Comparison of ENCODE assay signal across 1 cellular context in genomic region chr6:52598123-52598823, GRCh38.
TF ChIP-seq lines count a peak whose summit lies in the region.

No MANE protein-coding gene starts in this region.

TF ChIP-seq in K562, 482 proteins besides CTCF, POLR2A, EP300 and RAD21 (continued from another document and continues in another):
- TF ChIP-seq, protein P1, sequence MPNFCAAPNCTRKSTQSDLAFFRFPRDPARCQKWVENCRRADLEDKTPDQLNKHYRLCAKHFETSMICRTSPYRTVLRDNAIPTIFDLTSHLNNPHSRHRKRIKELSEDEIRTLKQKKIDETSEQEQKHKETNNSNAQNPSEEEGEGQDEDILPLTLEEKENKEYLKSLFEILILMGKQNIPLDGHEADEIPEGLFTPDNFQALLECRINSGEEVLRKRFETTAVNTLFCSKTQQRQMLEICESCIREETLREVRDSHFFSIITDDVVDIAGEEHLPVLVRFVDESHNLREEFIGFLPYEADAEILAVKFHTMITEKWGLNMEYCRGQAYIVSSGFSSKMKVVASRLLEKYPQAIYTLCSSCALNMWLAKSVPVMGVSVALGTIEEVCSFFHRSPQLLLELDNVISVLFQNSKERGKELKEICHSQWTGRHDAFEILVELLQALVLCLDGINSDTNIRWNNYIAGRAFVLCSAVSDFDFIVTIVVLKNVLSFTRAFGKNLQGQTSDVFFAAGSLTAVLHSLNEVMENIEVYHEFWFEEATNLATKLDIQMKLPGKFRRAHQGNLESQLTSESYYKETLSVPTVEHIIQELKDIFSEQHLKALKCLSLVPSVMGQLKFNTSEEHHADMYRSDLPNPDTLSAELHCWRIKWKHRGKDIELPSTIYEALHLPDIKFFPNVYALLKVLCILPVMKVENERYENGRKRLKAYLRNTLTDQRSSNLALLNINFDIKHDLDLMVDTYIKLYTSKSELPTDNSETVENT (CRISPR knock-in tag; IDR thresholded peaks at IDR 0.05) = no peak
- TF ChIP-seq TCF7 (IDR thresholded peaks at IDR 0.05; ENCODE audit: borderline replicate concordance) (0 out of 2 replicates have a peak, but pooled peaks have one; percentile 49), U2AF2 (optimal IDR thresholded peaks at IDR 0.05; ENCODE audit: low read depth, low read length) (no peak), SMARCA5 (IDR thresholded peaks at IDR 0.05) (no peak), SNIP1 (IDR thresholded peaks at IDR 0.05; ENCODE audit: low read depth) (no peak), C11orf30 (IDR thresholded peaks at IDR 0.05; ENCODE audit: low read depth) (peak; percentile 48), PRPF4 (IDR thresholded peaks at IDR 0.05; ENCODE audit: insufficient read depth, low read depth, low read length, poor library complexity, severe bottlenecking) (no peak), MTF1 (CRISPR knock-in tag; IDR thresholded peaks at IDR 0.05; ENCODE audit: borderline replicate concordance) (no peak), OTX1 (CRISPR knock-in tag; IDR thresholded peaks at IDR 0.05) (no peak), NFRKB (IDR thresholded peaks at IDR 0.05; ENCODE audit: low read depth) (no peak), HNRNPL (IDR thresholded peaks at IDR 0.05; ENCODE audit: low read depth, low read length) (no peak), ZFP1 (CRISPR knock-in tag; IDR thresholded peaks at IDR 0.05) (no peak), RUNX1 (IDR thresholded peaks at IDR 0.05; ENCODE audit: low read depth) (no peak), HMG20A (CRISPR knock-in tag; conservative IDR thresholded peaks at IDR 0.05) (no peak), BRF1 (IDR thresholded peaks at IDR 0.05; ENCODE audit: borderline replicate concordance, extremely low read depth, insufficient read length) (no peak), RCOR1 (IDR thresholded peaks at IDR 0.05; ENCODE audit: borderline replicate concordance in 1 of 2, low read depth in 2 of 2, low read length in 2 of 2) (peak in 1 of 2 experiments; percentile 53; a peak in 1 of 4 replicates), ZNF584 (CRISPR knock-in tag; IDR thresholded peaks at IDR 0.05; ENCODE audit: low read depth) (peak; percentile 52; the same call in 1 of the 2 replicates), HDAC1 (IDR thresholded peaks at IDR 0.05) (no peak), PML (IDR thresholded peaks at IDR 0.05; ENCODE audit: low read length) (no peak), RBM17 (IDR thresholded peaks at IDR 0.05; ENCODE audit: borderline replicate concordance, low read depth, low read length) (no peak), NBN (IDR thresholded peaks at IDR 0.05; ENCODE audit: low read depth) (peak; percentile 66), DEAF1 (CRISPR knock-in tag; IDR thresholded peaks at IDR 0.05) (peak; percentile 73), NFYB (IDR thresholded peaks at IDR 0.05; ENCODE audit: extremely low read depth, insufficient read length) (no peak), RBFOX2 (IDR thresholded peaks at IDR 0.05; ENCODE audit: low read depth, low read length) (peak; percentile 54), RBM25 (IDR thresholded peaks at IDR 0.05; ENCODE audit: low read depth, low read length, severe bottlenecking) (no peak), MNT (conservative IDR thresholded peaks at IDR 0.05) (peak in 1 of 2 experiments; percentile 47; a peak in 1 of 4 replicates), NFATC3 (IDR thresholded peaks at IDR 0.05) (0 out of 2 replicates have a peak, but pooled peaks have one; percentile 25), PHF20 (IDR thresholded peaks at IDR 0.05; ENCODE audit: partially characterized antibody) (peak; percentile 95), TEAD1 (CRISPR knock-in tag; IDR thresholded peaks at IDR 0.05) (no peak), KDM4B (IDR thresholded peaks at IDR 0.05; ENCODE audit: borderline replicate concordance in 2 of 2, low read depth in 1 of 2) (no peak), ZNF589 (CRISPR knock-in tag; IDR thresholded peaks at IDR 0.05; ENCODE audit: low read depth) (no peak; the same call in 1 of the 2 replicates), ZNF12 (CRISPR knock-in tag; IDR thresholded peaks at IDR 0.05) (no peak), PPARD (CRISPR knock-in tag; IDR thresholded peaks at IDR 0.05) (no peak), ZNF408 (CRISPR knock-in tag; IDR thresholded peaks at IDR 0.05; ENCODE audit: low read depth) (no peak), ZKSCAN1 (IDR thresholded peaks at IDR 0.05; ENCODE audit: low read depth, low read length) (0 out of 2 replicates have a peak, but pooled peaks have one; percentile 30), CREM (IDR thresholded peaks at IDR 0.05; ENCODE audit: low read depth) (peak; percentile 98), SREBF2 (CRISPR knock-in tag; IDR thresholded peaks at IDR 0.05) (no peak), JUNB (CRISPR knock-in tag; conservative IDR thresholded peaks at IDR 0.05) (no peak), ZBTB7A (IDR thresholded peaks at IDR 0.05; ENCODE audit: borderline replicate concordance, control insufficient read depth, low read depth, low read length) (no peak), ZNF778 (CRISPR knock-in tag; IDR thresholded peaks at IDR 0.05) (no peak), CCAR2 (IDR thresholded peaks at IDR 0.05; ENCODE audit: low read depth, low read length) (no peak)
- TF ChIP-seq, protein P2, sequence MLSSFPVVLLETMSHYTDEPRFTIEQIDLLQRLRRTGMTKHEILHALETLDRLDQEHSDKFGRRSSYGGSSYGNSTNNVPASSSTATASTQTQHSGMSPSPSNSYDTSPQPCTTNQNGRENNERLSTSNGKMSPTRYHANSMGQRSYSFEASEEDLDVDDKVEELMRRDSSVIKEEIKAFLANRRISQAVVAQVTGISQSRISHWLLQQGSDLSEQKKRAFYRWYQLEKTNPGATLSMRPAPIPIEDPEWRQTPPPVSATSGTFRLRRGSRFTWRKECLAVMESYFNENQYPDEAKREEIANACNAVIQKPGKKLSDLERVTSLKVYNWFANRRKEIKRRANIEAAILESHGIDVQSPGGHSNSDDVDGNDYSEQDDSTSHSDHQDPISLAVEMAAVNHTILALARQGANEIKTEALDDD (IDR thresholded peaks at IDR 0.05) = no peak
- TF ChIP-seq, protein P3, sequence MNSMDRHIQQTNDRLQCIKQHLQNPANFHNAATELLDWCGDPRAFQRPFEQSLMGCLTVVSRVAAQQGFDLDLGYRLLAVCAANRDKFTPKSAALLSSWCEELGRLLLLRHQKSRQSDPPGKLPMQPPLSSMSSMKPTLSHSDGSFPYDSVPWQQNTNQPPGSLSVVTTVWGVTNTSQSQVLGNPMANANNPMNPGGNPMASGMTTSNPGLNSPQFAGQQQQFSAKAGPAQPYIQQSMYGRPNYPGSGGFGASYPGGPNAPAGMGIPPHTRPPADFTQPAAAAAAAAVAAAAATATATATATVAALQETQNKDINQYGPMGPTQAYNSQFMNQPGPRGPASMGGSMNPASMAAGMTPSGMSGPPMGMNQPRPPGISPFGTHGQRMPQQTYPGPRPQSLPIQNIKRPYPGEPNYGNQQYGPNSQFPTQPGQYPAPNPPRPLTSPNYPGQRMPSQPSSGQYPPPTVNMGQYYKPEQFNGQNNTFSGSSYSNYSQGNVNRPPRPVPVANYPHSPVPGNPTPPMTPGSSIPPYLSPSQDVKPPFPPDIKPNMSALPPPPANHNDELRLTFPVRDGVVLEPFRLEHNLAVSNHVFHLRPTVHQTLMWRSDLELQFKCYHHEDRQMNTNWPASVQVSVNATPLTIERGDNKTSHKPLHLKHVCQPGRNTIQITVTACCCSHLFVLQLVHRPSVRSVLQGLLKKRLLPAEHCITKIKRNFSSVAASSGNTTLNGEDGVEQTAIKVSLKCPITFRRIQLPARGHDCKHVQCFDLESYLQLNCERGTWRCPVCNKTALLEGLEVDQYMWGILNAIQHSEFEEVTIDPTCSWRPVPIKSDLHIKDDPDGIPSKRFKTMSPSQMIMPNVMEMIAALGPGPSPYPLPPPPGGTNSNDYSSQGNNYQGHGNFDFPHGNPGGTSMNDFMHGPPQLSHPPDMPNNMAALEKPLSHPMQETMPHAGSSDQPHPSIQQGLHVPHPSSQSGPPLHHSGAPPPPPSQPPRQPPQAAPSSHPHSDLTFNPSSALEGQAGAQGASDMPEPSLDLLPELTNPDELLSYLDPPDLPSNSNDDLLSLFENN (IDR thresholded peaks at IDR 0.05; ENCODE audit: low read depth in 2 of 2, low read length in 2 of 2) = peak in 1 of 2 experiments; percentile 22; a peak in 1 of 4 replicates
- TF ChIP-seq, protein P4, sequence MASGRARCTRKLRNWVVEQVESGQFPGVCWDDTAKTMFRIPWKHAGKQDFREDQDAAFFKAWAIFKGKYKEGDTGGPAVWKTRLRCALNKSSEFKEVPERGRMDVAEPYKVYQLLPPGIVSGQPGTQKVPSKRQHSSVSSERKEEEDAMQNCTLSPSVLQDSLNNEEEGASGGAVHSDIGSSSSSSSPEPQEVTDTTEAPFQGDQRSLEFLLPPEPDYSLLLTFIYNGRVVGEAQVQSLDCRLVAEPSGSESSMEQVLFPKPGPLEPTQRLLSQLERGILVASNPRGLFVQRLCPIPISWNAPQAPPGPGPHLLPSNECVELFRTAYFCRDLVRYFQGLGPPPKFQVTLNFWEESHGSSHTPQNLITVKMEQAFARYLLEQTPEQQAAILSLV (tag; IDR thresholded peaks at IDR 0.05) = no peak
- TF ChIP-seq, protein P5, sequence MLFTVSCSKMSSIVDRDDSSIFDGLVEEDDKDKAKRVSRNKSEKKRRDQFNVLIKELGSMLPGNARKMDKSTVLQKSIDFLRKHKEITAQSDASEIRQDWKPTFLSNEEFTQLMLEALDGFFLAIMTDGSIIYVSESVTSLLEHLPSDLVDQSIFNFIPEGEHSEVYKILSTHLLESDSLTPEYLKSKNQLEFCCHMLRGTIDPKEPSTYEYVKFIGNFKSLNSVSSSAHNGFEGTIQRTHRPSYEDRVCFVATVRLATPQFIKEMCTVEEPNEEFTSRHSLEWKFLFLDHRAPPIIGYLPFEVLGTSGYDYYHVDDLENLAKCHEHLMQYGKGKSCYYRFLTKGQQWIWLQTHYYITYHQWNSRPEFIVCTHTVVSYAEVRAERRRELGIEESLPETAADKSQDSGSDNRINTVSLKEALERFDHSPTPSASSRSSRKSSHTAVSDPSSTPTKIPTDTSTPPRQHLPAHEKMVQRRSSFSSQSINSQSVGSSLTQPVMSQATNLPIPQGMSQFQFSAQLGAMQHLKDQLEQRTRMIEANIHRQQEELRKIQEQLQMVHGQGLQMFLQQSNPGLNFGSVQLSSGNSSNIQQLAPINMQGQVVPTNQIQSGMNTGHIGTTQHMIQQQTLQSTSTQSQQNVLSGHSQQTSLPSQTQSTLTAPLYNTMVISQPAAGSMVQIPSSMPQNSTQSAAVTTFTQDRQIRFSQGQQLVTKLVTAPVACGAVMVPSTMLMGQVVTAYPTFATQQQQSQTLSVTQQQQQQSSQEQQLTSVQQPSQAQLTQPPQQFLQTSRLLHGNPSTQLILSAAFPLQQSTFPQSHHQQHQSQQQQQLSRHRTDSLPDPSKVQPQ (CRISPR knock-in tag; IDR thresholded peaks at IDR 0.05; ENCODE audit: borderline replicate concordance) = no peak
- TF ChIP-seq, protein P6, sequence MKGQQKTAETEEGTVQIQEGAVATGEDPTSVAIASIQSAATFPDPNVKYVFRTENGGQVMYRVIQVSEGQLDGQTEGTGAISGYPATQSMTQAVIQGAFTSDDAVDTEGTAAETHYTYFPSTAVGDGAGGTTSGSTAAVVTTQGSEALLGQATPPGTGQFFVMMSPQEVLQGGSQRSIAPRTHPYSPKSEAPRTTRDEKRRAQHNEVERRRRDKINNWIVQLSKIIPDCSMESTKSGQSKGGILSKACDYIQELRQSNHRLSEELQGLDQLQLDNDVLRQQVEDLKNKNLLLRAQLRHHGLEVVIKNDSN (CRISPR knock-in tag; IDR thresholded peaks at IDR 0.05) = no peak
- TF ChIP-seq, protein P7, sequence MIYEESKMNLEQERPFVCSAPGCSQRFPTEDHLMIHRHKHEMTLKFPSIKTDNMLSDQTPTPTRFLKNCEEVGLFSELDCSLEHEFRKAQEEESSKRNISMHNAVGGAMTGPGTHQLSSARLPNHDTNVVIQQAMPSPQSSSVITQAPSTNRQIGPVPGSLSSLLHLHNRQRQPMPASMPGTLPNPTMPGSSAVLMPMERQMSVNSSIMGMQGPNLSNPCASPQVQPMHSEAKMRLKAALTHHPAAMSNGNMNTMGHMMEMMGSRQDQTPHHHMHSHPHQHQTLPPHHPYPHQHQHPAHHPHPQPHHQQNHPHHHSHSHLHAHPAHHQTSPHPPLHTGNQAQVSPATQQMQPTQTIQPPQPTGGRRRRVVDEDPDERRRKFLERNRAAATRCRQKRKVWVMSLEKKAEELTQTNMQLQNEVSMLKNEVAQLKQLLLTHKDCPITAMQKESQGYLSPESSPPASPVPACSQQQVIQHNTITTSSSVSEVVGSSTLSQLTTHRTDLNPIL (CRISPR knock-in tag; IDR thresholded peaks at IDR 0.05) = no peak
- TF ChIP-seq, protein P8, sequence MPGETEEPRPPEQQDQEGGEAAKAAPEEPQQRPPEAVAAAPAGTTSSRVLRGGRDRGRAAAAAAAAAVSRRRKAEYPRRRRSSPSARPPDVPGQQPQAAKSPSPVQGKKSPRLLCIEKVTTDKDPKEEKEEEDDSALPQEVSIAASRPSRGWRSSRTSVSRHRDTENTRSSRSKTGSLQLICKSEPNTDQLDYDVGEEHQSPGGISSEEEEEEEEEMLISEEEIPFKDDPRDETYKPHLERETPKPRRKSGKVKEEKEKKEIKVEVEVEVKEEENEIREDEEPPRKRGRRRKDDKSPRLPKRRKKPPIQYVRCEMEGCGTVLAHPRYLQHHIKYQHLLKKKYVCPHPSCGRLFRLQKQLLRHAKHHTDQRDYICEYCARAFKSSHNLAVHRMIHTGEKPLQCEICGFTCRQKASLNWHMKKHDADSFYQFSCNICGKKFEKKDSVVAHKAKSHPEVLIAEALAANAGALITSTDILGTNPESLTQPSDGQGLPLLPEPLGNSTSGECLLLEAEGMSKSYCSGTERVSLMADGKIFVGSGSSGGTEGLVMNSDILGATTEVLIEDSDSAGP (CRISPR knock-in tag; IDR thresholded peaks at IDR 0.05) = no peak
